In genomic region chr9:85804993-85805788, GRCh38 we compare ENCODE assay signal across 8 cellular contexts.
DNase-seq lines count a peak whose midpoint lies in the region; ATAC-seq and TF ChIP-seq lines count a peak whose summit lies in the region.
"Not testable (repeated sequence)": the region's sequence is repeated elsewhere in the genome, so short reads cannot be mapped to it uniquely, and the experiment has no call there.

No MANE protein-coding gene starts in this region.

- peaks cover 8 to 28% (median 21%) of the 10 kb centered on the region in 11 experiments; a peak in 18 of 22 replicates for H3K36me3 ChIP-seq in BLaER1 treated with 17β-estradiol and CSF1 and Interleukin-3, amounts not matched to agents 10 nM and 100 nM
- not testable (repeated sequence) for H3K36me3 ChIP-seq in duodenal mucosa (ENCODE audit: control insufficient read depth in 1 of 2, insufficient read depth in 2 of 2, low read length in 2 of 2)

- H3K9ac ChIP-seq in BLaER1 treated with 17β-estradiol and CSF1 and Interleukin-3, amounts not matched to agents 10 nM and 100 nM, result peak overlapping the region; percentile 82 to 94 (median 86)
- H3K9ac ChIP-seq in duodenal mucosa (ENCODE audit: low read depth in 1 of 2, low read length in 2 of 2), result peak overlapping the region; percentile 56 to 82

- not testable (repeated sequence) for H3K27me3 ChIP-seq in BLaER1 treated with 17β-estradiol and CSF1 and Interleukin-3, amounts not matched to agents 10 nM and 100 nM; duodenal mucosa (ENCODE audit: control insufficient read depth in 1 of 2, insufficient read depth in 2 of 2, low read length in 2 of 2)

- H3K4me1 ChIP-seq in BLaER1 treated with 17β-estradiol and CSF1 and Interleukin-3, amounts not matched to agents 10 nM and 100 nM, result peaks cover 12 to 18% (median 17%) of the 10 kb centered on the region in 10 experiments
- H3K4me1 ChIP-seq in duodenal mucosa (ENCODE audit: control insufficient read depth in 1 of 2, insufficient read depth in 2 of 2, low read length in 2 of 2), result not testable (repeated sequence)

- DNase-seq in NCI-H510A treated with DMSO at 0.1 percent for 48 hours (lab: John Stamatoyannopoulos, UW) (peak; percentile 90), lower leg skin (ENCODE audit: low spot score in 2 of 2) (peak; percentile 45 to 94)
- peak; percentile 71 to 75 for DNase-seq in activated CD4-positive, alpha-beta T cell treated with anti-CD3 and anti-CD28 coated beads, Interleukin-2, amount 50 U/mL, for 48 hours
- DNase-seq in stimulated activated CD4-positive, alpha-beta T cell treated with anti-CD3 and anti-CD28 coated beads, Interleukin-4, amount 100 ng/mL, for 1 hour, result peak; percentile 68

- peak overlapping the region; percentile 74 to 85 (median 81) for H3K27ac ChIP-seq in BLaER1 treated with 17β-estradiol and CSF1 and Interleukin-3, amounts not matched to agents 10 nM and 100 nM
- H3K27ac ChIP-seq in duodenal mucosa (ENCODE audit: low read depth, low read length), result peak overlapping the region; percentile 75

- ATAC-seq in GM19324 (IDR thresholded peaks at IDR 0.05; ENCODE audit: low FRiP score, unreplicated experiment) (peak; percentile 88), HG03432 (IDR thresholded peaks at IDR 0.05; ENCODE audit: unreplicated experiment) (peak; percentile 81)

- 0% methylated on average over 30 to 32 of the region's 97 CpGs for WGBS in lower leg skin, 2 donors

- H3K4me3 ChIP-seq in BLaER1 treated with 17β-estradiol and CSF1 and Interleukin-3, amounts not matched to agents 10 nM and 100 nM, result peak overlapping the region; percentile 81 to 95 (median 84)
- peak overlapping the region; percentile 58 to 73 for H3K4me3 ChIP-seq in duodenal mucosa (ENCODE audit: low read depth in 1 of 2, low read length in 2 of 2)
- peak overlapping the region; percentile 80 for H3K4me3 ChIP-seq in lower leg skin (ENCODE audit: low read depth, poor library complexity, severe bottlenecking)

- peak overlapping the region; percentile 80 to 93 (median 83) for H3K4me2 ChIP-seq in BLaER1 treated with 17β-estradiol and CSF1 and Interleukin-3, amounts not matched to agents 10 nM and 100 nM

- not testable (repeated sequence) for TF ChIP-seq POLR2A in lower leg skin (IDR thresholded peaks at IDR 0.05)

- intact Hi-C loops in lower leg skin (cut with DNase I; ENCODE audit: low total_unique reads), result not testable (repeated sequence)

- TF ChIP-seq CTCF in lower leg skin (IDR thresholded peaks at IDR 0.05), result not testable (repeated sequence)

- H4K20me1 ChIP-seq in BLaER1 treated with 17β-estradiol and CSF1 and Interleukin-3, amounts not matched to agents 10 nM and 100 nM, result peaks cover 0 to 14% (median 0%) of the 10 kb centered on the region in 11 experiments; a peak in 4 of 22 replicates

- H3K9me3 ChIP-seq in BLaER1 treated with 17β-estradiol and CSF1 and Interleukin-3, amounts not matched to agents 10 nM and 100 nM (replicated peaks in 1 of 11); duodenal mucosa (ENCODE audit: control insufficient read depth in 1 of 2, low read length in 2 of 2): not testable (repeated sequence)

Comparison
In these comparisons a context has a peak if more than half of its experiments do, and no peak if none do; other contexts are left out.
1. Peak in every context shown above with its lines: DNase-seq, ATAC-seq, H3K4me3 ChIP-seq and H3K27ac ChIP-seq.